ENCODE assay signal across 17 cellular contexts in the genomic region with DNA sequence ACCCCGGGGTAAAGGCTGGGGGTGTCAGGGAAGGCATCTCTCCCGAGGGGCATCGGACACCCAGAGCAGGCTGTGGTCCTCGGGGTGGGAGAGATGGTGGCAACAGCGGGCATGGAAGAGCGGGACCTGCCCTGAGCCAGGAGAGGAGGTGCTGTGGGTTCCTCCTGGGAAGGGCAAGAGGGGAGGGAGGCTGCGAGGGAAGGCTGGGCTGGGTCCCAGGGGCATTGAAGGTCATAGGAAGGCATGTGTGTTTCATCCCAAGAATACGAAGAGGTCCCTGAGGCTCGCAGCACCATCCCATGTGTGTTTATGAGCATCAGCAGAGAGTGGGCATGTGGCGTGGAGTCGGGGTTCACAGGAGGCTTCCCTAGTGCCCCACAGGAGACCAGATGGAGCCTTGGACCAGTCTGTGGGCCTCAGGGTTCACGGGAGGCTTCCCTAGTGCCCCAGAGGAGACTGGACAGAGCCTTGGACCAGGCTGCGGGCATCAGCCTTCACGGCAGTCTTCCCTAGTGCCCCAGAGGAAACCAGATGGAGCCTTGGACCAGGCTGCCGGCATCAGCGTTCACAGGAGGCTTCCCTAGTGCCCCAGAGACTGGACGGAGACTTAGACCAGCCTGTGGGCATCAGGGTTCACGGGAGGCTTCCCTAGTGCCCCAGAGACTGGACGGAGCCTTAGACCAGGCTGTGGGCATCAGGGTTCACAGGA.
DNase-seq lines count a peak whose midpoint lies in the region; ATAC-seq, FAIRE-seq and TF ChIP-seq lines count a peak whose summit lies in the region.
"Had no signal": no experiment of that assay in that cellular context is flagged by ENCODE, and none has a peak within 500 bp of the region (broad histone marks: within the 10 kb centered on the region; RNA-seq: fewer than 3 reads in every experiment).

No MANE protein-coding gene starts in this region.

- peaks cover 0 to 14% (median 2%) of the 10 kb centered on the region in 11 donors for H3K9me3 ChIP-seq in heart right ventricle
- no peaks in the 10 kb centered on the region; a peak in 1 of 4 replicates for H3K9me3 ChIP-seq in H1 (ENCODE audit: insufficient read depth in 2 of 2, low read depth in 1 of 2, low read length in 1 of 2)
- no peaks in the 10 kb centered on the region for H3K9me3 ChIP-seq in osteoblast (ENCODE audit: low read depth, low read length)
- peaks cover 0 to 4% (median 0%) of the 10 kb centered on the region in 3 donors for H3K9me3 ChIP-seq in tibial artery
- H3K9me3 ChIP-seq: Caco-2, Peyer's patch had no signal

- H3K18ac ChIP-seq in H1 (ENCODE audit: extremely low read depth, low read length), result no peak overlapping the region

- no peak overlapping the region for H3K23ac ChIP-seq in H1 (ENCODE audit: insufficient read length)

- H3K9ac ChIP-seq in H1 (replicated peaks in 1 of 4; ENCODE audit: extremely low read depth in 1 of 4, low read depth in 3 of 4, low read length in 3 of 4), result no peak overlapping the region
- H3K9ac ChIP-seq: GM23248 had no signal

- H3K14ac ChIP-seq in H1 (ENCODE audit: insufficient read length), result no peak overlapping the region

- CTCF ChIA-PET in H1 (lab: Charles Lee; ENCODE audit: partially characterized antibody), result no interaction called here

- H3K4me1 ChIP-seq in heart right ventricle (no peaks in the 10 kb centered on the region), H1 (replicated peaks in 1 of 4; ENCODE audit: control insufficient read depth in 3 of 4, insufficient read depth in 4 of 4, low read length in 3 of 4) (no peaks in the 10 kb centered on the region), osteoblast (ENCODE audit: insufficient read depth, low read length) (no peaks in the 10 kb centered on the region), tibial artery (no peaks in the 10 kb centered on the region)
- H3K4me1 ChIP-seq: Caco-2, Peyer's patch had no signal

- no peak overlapping the region for H4K91ac ChIP-seq in H1 (replicated peaks; ENCODE audit: insufficient read length, low read length)

- POLR2A ChIA-PET in H1 (lab: Charles Lee; ENCODE audit: partially characterized antibody), result no interaction called here

- H3K56ac ChIP-seq in H1 (replicated peaks; ENCODE audit: insufficient read length, low read depth, low read length), result no peak overlapping the region

- H2BK20ac ChIP-seq in H1 (ENCODE audit: low read length), result no peak overlapping the region

- intact Hi-C loops in cardiac septum (cut with DNase I), result no loop called here
- intact Hi-C loops in heart right ventricle (cut with DNase I), result no loop called here
- intact Hi-C loops in tibial artery (cut with DNase I; ENCODE audit: low total_unique reads), result no loop called here

- H2BK12ac ChIP-seq in H1 (ENCODE audit: low read depth, low read length), result no peak overlapping the region

- no peaks in the 10 kb centered on the region for H3K79me2 ChIP-seq in H1 (ENCODE audit: control insufficient read depth in 1 of 2, insufficient read depth in 2 of 2, low read length in 2 of 2)
- no peaks in the 10 kb centered on the region for H3K79me2 ChIP-seq in osteoblast (ENCODE audit: insufficient read depth, low read length)

- no peak overlapping the region for H2AFZ ChIP-seq in H1 (ENCODE audit: low read length)
- H2AFZ ChIP-seq in osteoblast (ENCODE audit: low read length), result no peak overlapping the region
- H2AFZ ChIP-seq: GM23248 had no signal

- no peak overlapping the region for H4K5ac ChIP-seq in H1 (ENCODE audit: insufficient read length, low read depth, low read length)

- no peak for TF ChIP-seq EP300 in H1 (IDR thresholded peaks at IDR 0.05; ENCODE audit: borderline replicate concordance in 1 of 2, low read depth in 2 of 2, low read length in 2 of 2)

- H2BK15ac ChIP-seq in H1 (ENCODE audit: low read length), result 0 out of 2 replicates have a peak overlapping the region, but pooled peaks have one; percentile 29

- H3K27ac ChIP-seq in heart right ventricle (no peak overlapping the region), H1 (ENCODE audit: low read depth, low read length) (no peak overlapping the region), osteoblast (ENCODE audit: low read depth, low read length) (no peak overlapping the region), tibial artery (no peak overlapping the region)
- H3K27ac ChIP-seq: GM23248, Peyer's patch had no signal

- H3K4me2 ChIP-seq in H1 (ENCODE audit: insufficient read depth in 1 of 2, low read depth in 2 of 2, low read length in 2 of 2) (no peak overlapping the region), osteoblast (ENCODE audit: insufficient read depth, low read length) (no peak overlapping the region)

- peak; percentile 66 for DNase-seq in cardiac septum (ENCODE audit: low spot score)
- no peak for DNase-seq in heart right ventricle
- DNase-seq in H1 (ENCODE audit: low read depth in 1 of 2, low spot score in 2 of 2), result no peak
- peak; percentile 72 for DNase-seq in osteoblast (ENCODE audit: insufficient read length, low spot score, missing footprints)
- DNase-seq in GOT3 (lab: John Stamatoyannopoulos, UW), result no peak
- DNase-seq in tibial artery, result no peak
- DNase-seq in KBM-7, result no peak
- DNase-seq: 8988T; Caco-2; GF-D8; GM23248; NCI-H1105; NCI-H2081 treated with DMSO at 0.1 percent for 48 hours; NCI-H748 treated with DMSO at 0.1 percent for 48 hours; NK-92 treated with Interleukin-12 subunit alpha and Interleukin-12 subunit beta, amount 100 ng/mL, for 24 hours; Peyer's patch had no signal

- H3K79me1 ChIP-seq in H1 (ENCODE audit: low read depth, low read length), result no peaks in the 10 kb centered on the region

- TF ChIP-seq CTCF in heart right ventricle (IDR thresholded peaks at IDR 0.05) (no peak), H1 (IDR thresholded peaks at IDR 0.05; ENCODE audit: control extremely low read depth in 1 of 3, insufficient read depth in 1 of 3, low read depth in 1 of 3, low read length in 3 of 3) (no peak), osteoblast (IDR thresholded peaks at IDR 0.05; ENCODE audit: extremely low read depth, low read depth, low read length) (no peak), tibial artery (IDR thresholded peaks at IDR 0.05) (no peak)

- H4K20me1 ChIP-seq in H1 (replicated peaks in 1 of 2; ENCODE audit: control insufficient read depth in 1 of 2, insufficient read depth in 2 of 2, low read length in 2 of 2) (no peaks in the 10 kb centered on the region), osteoblast (ENCODE audit: insufficient read depth, low read length) (no peaks in the 10 kb centered on the region)

- H3K36me3 ChIP-seq in heart right ventricle (no peaks in the 10 kb centered on the region), H1 (ENCODE audit: control insufficient read depth in 2 of 4, insufficient read depth in 4 of 4, low read length in 3 of 4) (no peaks in the 10 kb centered on the region), osteoblast (ENCODE audit: insufficient read depth, low read length) (no peaks in the 10 kb centered on the region), tibial artery (no peaks in the 10 kb centered on the region)
- H3K36me3 ChIP-seq: Peyer's patch had no signal

- no peak overlapping the region for H2BK5ac ChIP-seq in H1 (ENCODE audit: low read depth, low read length)

- H3K4ac ChIP-seq in H1 (replicated peaks; ENCODE audit: insufficient read length, low read depth, low read length), result no peak overlapping the region

- TF ChIP-seq RAD21 in H1 (IDR thresholded peaks at IDR 0.05 in 1 of 2, conservative IDR thresholded peaks at IDR 0.05 in 1 of 2; ENCODE audit: low read depth in 2 of 2, low read length in 2 of 2), result no peak

- ATAC-seq in heart right ventricle, result no peak
- ATAC-seq in GM21447 (IDR thresholded peaks at IDR 0.05; ENCODE audit: unreplicated experiment), result no peak

- H3K4me3 ChIP-seq in heart right ventricle (no peak overlapping the region), H1 (ENCODE audit: extremely low read depth in 1 of 4, insufficient read depth in 2 of 4, low read depth in 3 of 4, low read length in 4 of 4) (no peak overlapping the region), osteoblast (ENCODE audit: insufficient read depth, low read length) (no peak overlapping the region), tibial artery (no peak overlapping the region)
- H3K4me3 ChIP-seq: GM23248, Peyer's patch had no signal

- FAIRE-seq in H1 (lab: Jason Lieb, UNC), result no peak

- H3K27me3 ChIP-seq in heart right ventricle, result peaks cover 0 to 60% (median 24%) of the 10 kb centered on the region in 7 donors
- no peaks in the 10 kb centered on the region for H3K27me3 ChIP-seq in H1 (replicated peaks in 1 of 4; ENCODE audit: control insufficient read depth in 3 of 4, extremely low read depth in 1 of 4, insufficient read depth in 3 of 4, low read length in 3 of 4)
- no peaks in the 10 kb centered on the region for H3K27me3 ChIP-seq in osteoblast (ENCODE audit: insufficient read depth, low read length)
- H3K27me3 ChIP-seq in tibial artery, result peaks cover 0 to 6% of the 10 kb centered on the region in 2 donors
- H3K27me3 ChIP-seq: Peyer's patch had no signal

- no peak overlapping the region for H2AK5ac ChIP-seq in H1 (ENCODE audit: low read depth, low read length)

- in situ Hi-C loops in KBM-7 (cut with MboI; ENCODE audit: low pct_unique_long_range_greater_than_20kb, low sequenced_read_pairs), result no loop called here

- H4K8ac ChIP-seq in H1 (ENCODE audit: extremely low read depth, insufficient read depth, low read length), result no peak overlapping the region

- WGBS in heart right ventricle, 2 donors, result 76 to 78% methylated on average over 19 of the region's 19 CpGs
- WGBS in H1 (ENCODE audit: extremely low coverage in 1 of 2, insufficient coverage in 1 of 2, insufficient read length in 1 of 2, insufficient replicate concordance in 2 of 2, low coverage in 1 of 2, low lambda C conversion rate in 2 of 2, missing lambda C conversion rate in 1 of 2), 2 experiments, result 89% methylated on average over 19 of the region's 19 CpGs; no CpG with 5 or more reads in 1 of the 2 experiments

- TF ChIP-seq POLR2A in H1 (IDR thresholded peaks at IDR 0.05; ENCODE audit: control extremely low read depth in 1 of 2, low read depth in 2 of 2, low read length in 2 of 2), result no peak

- no peaks in the 10 kb centered on the region; the same call in 1 of the 2 replicates for H3K23me2 ChIP-seq in H1 (ENCODE audit: low read depth, low read length)

- H2BK120ac ChIP-seq in H1 (replicated peaks; ENCODE audit: low read depth, low read length), result no peak overlapping the region

TF ChIP-seq in H1, 55 proteins besides CTCF, POLR2A, EP300 and RAD21 (continues in another document):
- TF ChIP-seq GTF2F1 (IDR thresholded peaks at IDR 0.05; ENCODE audit: borderline replicate concordance, low read depth, low read length) (no peak), MAFK (IDR thresholded peaks at IDR 0.05; ENCODE audit: low read depth, low read length) (no peak), SUZ12 (IDR thresholded peaks at IDR 0.05; ENCODE audit: low read length) (no peak), TBP (IDR thresholded peaks at IDR 0.05; ENCODE audit: low read depth, low read length) (no peak), TAF1 (IDR thresholded peaks at IDR 0.05; ENCODE audit: low read depth, low read length) (no peak), CEBPB (IDR thresholded peaks at IDR 0.05; ENCODE audit: low read depth, low read length) (no peak), ATF3 (IDR thresholded peaks at IDR 0.05; ENCODE audit: insufficient read depth, low read depth, low read length) (no peak)

Comparison
In these comparisons a context has a peak if more than half of its experiments do, and no peak if none do; other contexts are left out.
1. DNase-seq: peak in cardiac septum (single experiment) and osteoblast (single experiment); none in heart right ventricle (0 of 2), H1 (0 of 2), GOT3 (single experiment), tibial artery (0 of 2) and KBM-7 (single experiment).